Comparison of ENCODE assay signal across 8 cellular contexts in the genomic region with DNA sequence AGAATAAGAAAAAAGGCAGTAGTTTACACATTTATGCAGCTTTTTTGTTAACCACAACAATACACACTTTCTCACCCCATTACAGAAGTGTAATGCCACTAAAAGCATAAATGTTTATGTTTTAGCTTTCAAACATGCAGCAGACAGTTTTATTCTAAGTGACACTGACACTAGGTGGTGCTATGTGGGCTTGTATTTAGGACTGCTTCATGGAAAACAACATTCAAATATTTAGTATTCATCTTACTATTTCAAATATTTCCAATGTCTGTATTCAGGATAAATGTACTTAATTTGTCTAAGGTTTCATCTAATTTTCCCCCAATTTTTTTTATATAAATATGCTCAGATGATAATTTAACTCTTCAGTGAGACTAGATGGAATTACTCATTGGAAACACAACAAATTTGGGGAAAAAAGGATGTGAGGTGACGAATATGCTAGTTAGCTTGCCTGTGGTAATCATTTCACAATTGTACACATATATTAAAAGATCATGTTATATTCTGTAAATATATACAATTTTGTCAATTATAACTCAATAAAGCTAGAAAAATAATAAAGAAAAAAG.
DNase-seq lines count a peak whose midpoint lies in the region; ATAC-seq lines count a peak whose summit lies in the region.

No MANE protein-coding gene starts in this region.

- DNase-seq in DMS114 treated with DMSO at 0.1 percent for 48 hours (lab: John Stamatoyannopoulos, UW; ENCODE audit: unreplicated experiment) (peak; percentile 45), HS-5 (ENCODE audit: low read depth) (peak; percentile 20), SHP77 treated with DMSO at 0.1 percent for 48 hours (lab: John Stamatoyannopoulos, UW) (peak; percentile 12), fibroblast of peridontal ligament (ENCODE audit: extremely low read depth) (peak; percentile 76), renal cortical epithelial cell (ENCODE audit: low read depth) (peak; percentile 58), SK-N-DZ (ENCODE audit: low spot score) (no peak)
- DNase-seq in stimulated activated effector memory CD8-positive, alpha-beta T cell treated with anti-CD3 and anti-CD28 coated beads, Interleukin-12 subunit alpha, Interleukin-12 subunit beta, amount 100 ng/mL, for 72 hours (ENCODE audit: low spot score in 2 of 2) = no peak

- peaks cover 6% of the 10 kb centered on the region for H3K36me3 Mint-ChIP-seq in stimulated activated effector memory CD8-positive, alpha-beta T cell treated with anti-CD3 and anti-CD28 coated beads, Interleukin-12 subunit alpha, Interleukin-12 subunit beta, amount 100 ng/mL, for 72 hours

- ATAC-seq in GM18870 (IDR thresholded peaks at IDR 0.05; ENCODE audit: unreplicated experiment) = no peak
- ATAC-seq in stimulated activated effector memory CD8-positive, alpha-beta T cell treated with anti-CD3 and anti-CD28 coated beads, Interleukin-12 subunit alpha, Interleukin-12 subunit beta, amount 100 ng/mL, for 72 hours = no peak

- H3K9me3 Mint-ChIP-seq in stimulated activated effector memory CD8-positive, alpha-beta T cell treated with anti-CD3 and anti-CD28 coated beads, Interleukin-12 subunit alpha, Interleukin-12 subunit beta, amount 100 ng/mL, for 72 hours = no peaks in the 10 kb centered on the region

- H3K27ac Mint-ChIP-seq in stimulated activated effector memory CD8-positive, alpha-beta T cell treated with anti-CD3 and anti-CD28 coated beads, Interleukin-12 subunit alpha, Interleukin-12 subunit beta, amount 100 ng/mL, for 72 hours = no peak overlapping the region

- H3K4me3 Mint-ChIP-seq in stimulated activated effector memory CD8-positive, alpha-beta T cell treated with anti-CD3 and anti-CD28 coated beads, Interleukin-12 subunit alpha, Interleukin-12 subunit beta, amount 100 ng/mL, for 72 hours = no peak overlapping the region

- no peaks in the 10 kb centered on the region for H3K4me1 Mint-ChIP-seq in stimulated activated effector memory CD8-positive, alpha-beta T cell treated with anti-CD3 and anti-CD28 coated beads, Interleukin-12 subunit alpha, Interleukin-12 subunit beta, amount 100 ng/mL, for 72 hours

Comparison
In these comparisons a context has a peak if more than half of its experiments do, and no peak if none do; other contexts are left out.
1. DNase-seq: peak in DMS114 treated with DMSO at 0.1 percent for 48 hours (single experiment), HS-5 (single experiment), SHP77 treated with DMSO at 0.1 percent for 48 hours (single experiment), fibroblast of peridontal ligament (single experiment) and renal cortical epithelial cell (single experiment); none in SK-N-DZ (single experiment) and stimulated activated effector memory CD8-positive, alpha-beta T cell treated with anti-CD3 and anti-CD28 coated beads, Interleukin-12 subunit alpha, Interleukin-12 subunit beta, amount 100 ng/mL, for 72 hours (0 of 2).